Comparison of ENCODE assay signal across 9 cellular contexts in the genomic region with DNA sequence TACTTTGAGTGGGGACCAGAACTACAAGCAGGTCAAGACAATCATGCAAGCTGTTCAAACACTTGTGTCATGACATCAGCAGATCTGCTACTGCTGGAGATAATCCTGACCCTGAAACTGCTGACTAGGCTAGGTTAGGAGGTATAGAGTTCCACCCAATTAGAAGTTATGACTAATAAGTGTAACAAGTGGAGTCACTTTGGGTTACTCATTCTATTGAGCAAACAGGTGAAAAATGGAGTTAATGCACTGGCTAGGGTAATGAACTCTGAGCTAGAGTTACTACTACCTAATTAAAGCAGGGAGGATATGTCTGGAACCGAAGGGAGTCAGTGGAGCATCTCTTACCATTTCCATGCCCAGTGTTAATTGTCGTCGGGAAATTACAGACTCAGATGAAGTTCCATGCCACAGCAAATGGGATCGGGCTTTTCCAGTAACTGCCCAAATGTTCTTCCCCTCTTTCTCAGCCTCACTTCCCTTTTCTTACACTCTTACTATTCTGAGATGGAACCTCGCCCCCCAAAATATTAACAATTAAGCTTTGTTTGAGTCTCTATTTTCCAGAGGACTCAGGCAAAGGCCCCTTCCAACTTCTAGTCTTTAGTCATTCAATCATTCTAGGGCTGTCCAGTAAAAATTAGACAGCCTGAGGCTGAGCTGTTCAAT. TPM values are rescaled to one million over a fixed set of nuclear protein-coding genes. Genes with fewer than 3 reads are reported as not detected.
A peak's percentile ranks its signal among the peaks of the same experiment; 100 is the strongest.
DNase-seq lines count a peak whose midpoint lies in the region; ATAC-seq, FAIRE-seq and TF ChIP-seq lines count a peak whose summit lies in the region.
"Had no signal": no experiment of that assay in that cellular context is flagged by ENCODE, and none has a peak within 500 bp of the region (broad histone marks: within the 10 kb centered on the region; RNA-seq: fewer than 3 reads in every experiment).

No MANE protein-coding gene starts in this region.

- H3K79me2 ChIP-seq in GM12878 (ENCODE audit: control insufficient read depth, insufficient read depth, low read length), result no peaks in the 10 kb centered on the region

- in situ Hi-C loops in GM12878 (cut with MboI), result no loop called here

- H3K4me1 ChIP-seq in GM12878 (ENCODE audit: control insufficient read depth, insufficient read depth, low read length), result no peaks in the 10 kb centered on the region
- H3K4me1 ChIP-seq: sigmoid colon had no signal

- no peak for DNase-seq in GM12878 (ENCODE audit: low read depth, low spot score)
- DNase-seq in myocyte (ENCODE audit: low read depth), result peak; percentile 28
- no peak for DNase-seq in epidermal melanocyte (ENCODE audit: insufficient read length, low spot score)
- no peak for DNase-seq in hepatic stellate cell (ENCODE audit: low spot score)
- DNase-seq in AG20443 (ENCODE audit: low spot score), result no peak
- DNase-seq: immature natural killer cell, sigmoid colon had no signal

- no peak for TF ChIP-seq EP300 in GM12878 (IDR thresholded peaks at IDR 0.05; ENCODE audit: borderline replicate concordance in 1 of 2, control insufficient read depth in 1 of 2, low read depth in 2 of 2, low read length in 2 of 2)

- no TSS peak for BruUV-seq in GM12878 (replicated peaks; lab: Mats Ljungman, UMichigan)

- H3K9ac ChIP-seq in GM12878 (ENCODE audit: control insufficient read depth, insufficient read depth, low read length), result no peak overlapping the region

- H3K27ac ChIP-seq in GM12878 (ENCODE audit: control insufficient read depth, insufficient read depth), result no peak overlapping the region
- H3K27ac ChIP-seq: sigmoid colon had no signal

- no peak for TF ChIP-seq CTCF in GM12878 (IDR thresholded peaks at IDR 0.05 in 2 of 3, conservative IDR thresholded peaks at IDR 0.05 in 1 of 3; ENCODE audit: control insufficient read depth in 2 of 3, extremely low read depth in 1 of 3, insufficient read depth in 1 of 3, low read depth in 3 of 3, low read length in 3 of 3)

- intact Hi-C loops in GM12878 (cut with micrococcal nuclease; ENCODE audit: unreplicated experiment), result no loop called here

- no peaks in the 10 kb centered on the region for H4K20me1 ChIP-seq in GM12878 (ENCODE audit: control insufficient read depth, insufficient read depth)

- H3K36me3 ChIP-seq in GM12878 (ENCODE audit: control insufficient read depth in 2 of 2, insufficient read depth in 2 of 2, low read length in 1 of 2), result no peaks in the 10 kb centered on the region
- H3K36me3 ChIP-seq: sigmoid colon had no signal

- FAIRE-seq in GM12878 (lab: Jason Lieb, UNC), result no peak

- WGBS in GM12878 (ENCODE audit: insufficient coverage, insufficient replicate concordance, low lambda C conversion rate, missing lambda C conversion rate), result 58% methylated on average over 5 of the region's 5 CpGs

- POLR2A ChIA-PET in GM12878 (lab: Charles Lee), result interaction anchor here (1.3 kb wide), 1 partner anchor 20 kb away, joined by 4 read pairs; the partner anchor contains the start of gene MANBA

- no peaks in the 10 kb centered on the region for H3K27me3 ChIP-seq in GM12878 (replicated peaks in 1 of 2; ENCODE audit: control insufficient read depth in 2 of 2, insufficient read depth in 2 of 2, low read length in 1 of 2)
- H3K27me3 ChIP-seq: sigmoid colon had no signal

- CTCF ChIA-PET in GM12878 (lab: Yijun Ruan, JAX), result interaction anchor here (1.0 to 1.6 kb wide), 3 partner anchors 9 to 252 kb away, joined by 3 to 5 read pairs (median 3); no protein-coding TSS in a partner anchor

- RAD21 ChIA-PET in GM12878 (lab: Charles Lee; ENCODE audit: unreplicated experiment), result no interaction called here

- ATAC-seq in GM18858 (IDR thresholded peaks at IDR 0.05; ENCODE audit: unreplicated experiment), result peak; percentile 51
- peak; percentile 40 for ATAC-seq in HG02588 (IDR thresholded peaks at IDR 0.05; ENCODE audit: unreplicated experiment)
- peak; percentile 88 for ATAC-seq in GM12878

- no peak for TF ChIP-seq POLR2A in GM12878 (IDR thresholded peaks at IDR 0.05; ENCODE audit: low read depth, low read length)

- no peaks in the 10 kb centered on the region for H3K9me3 ChIP-seq in GM12878 (replicated peaks; ENCODE audit: control insufficient read depth, insufficient read depth, low read length)
- H3K9me3 ChIP-seq: sigmoid colon had no signal

- H3K4me3 ChIP-seq in GM12878, result no peak overlapping the region
- H3K4me3 ChIP-seq: sigmoid colon had no signal

- SMC1A ChIA-PET in GM12878 (lab: Charles Lee; ENCODE audit: uncharacterized antibody, unreplicated experiment), result interaction anchor here (0.8 to 1.9 kb wide), 8 partner anchors 10 to 286 kb away, joined by 3 to 9 read pairs (median 4); no protein-coding TSS in a partner anchor

- no peak overlapping the region for H3K4me2 ChIP-seq in GM12878 (ENCODE audit: control insufficient read depth, insufficient read depth)

- no peak overlapping the region for H2AFZ ChIP-seq in GM12878 (ENCODE audit: control insufficient read depth, low read depth, low read length)

- no peak for TF ChIP-seq RAD21 in GM12878 (IDR thresholded peaks at IDR 0.05; ENCODE audit: insufficient read depth, low read depth, low read length)

TF ChIP-seq in GM12878, 131 proteins besides CTCF, POLR2A, EP300 and RAD21 (continues in another document):
- TF ChIP-seq ZSCAN29 (IDR thresholded peaks at IDR 0.05) (no peak), BMI1 (IDR thresholded peaks at IDR 0.05; ENCODE audit: borderline replicate concordance) (no peak), MTA2 (IDR thresholded peaks at IDR 0.05; ENCODE audit: low read depth) (peak; percentile 49; the same call in 1 of the 2 replicates), CBX3 (IDR thresholded peaks at IDR 0.05; ENCODE audit: borderline replicate concordance, low read depth) (no peak)
- TF ChIP-seq, protein P1, sequence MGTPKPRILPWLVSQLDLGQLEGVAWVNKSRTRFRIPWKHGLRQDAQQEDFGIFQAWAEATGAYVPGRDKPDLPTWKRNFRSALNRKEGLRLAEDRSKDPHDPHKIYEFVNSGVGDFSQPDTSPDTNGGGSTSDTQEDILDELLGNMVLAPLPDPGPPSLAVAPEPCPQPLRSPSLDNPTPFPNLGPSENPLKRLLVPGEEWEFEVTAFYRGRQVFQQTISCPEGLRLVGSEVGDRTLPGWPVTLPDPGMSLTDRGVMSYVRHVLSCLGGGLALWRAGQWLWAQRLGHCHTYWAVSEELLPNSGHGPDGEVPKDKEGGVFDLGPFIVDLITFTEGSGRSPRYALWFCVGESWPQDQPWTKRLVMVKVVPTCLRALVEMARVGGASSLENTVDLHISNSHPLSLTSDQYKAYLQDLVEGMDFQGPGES (IDR thresholded peaks at IDR 0.05), result no peak

RNA-seq across cellular contexts. Expression of gene MANBA, which starts 19.8 kb away (rescaled TPM):
- 207 and 208 TPM in 2 replicates for total RNA-seq in GM12878 (2013; cell fraction: nucleolus; rRNA removed)
- total RNA-seq in GM12878 (2014; rRNA removed) (18.6 and 24.3 TPM in 2 replicates), GM12878 (2014; rRNA removed; fragmentation: Illumina TruSeq; extraction: Trizol) (18.2 and 19.0 TPM in 2 replicates), GM12878 (2021) (13.6 and 13.8 TPM in 2 replicates), myocyte (35.3 and 44.5 TPM in 2 replicates)
- polyA plus RNA-seq in GM12878 (2011; ENCODE audit: low read depth), result 14.7 TPM
- polyA plus RNA-seq in GM12878 (2011; rRNA removed) (14.7 and 15.6 TPM in 2 replicates), GM12878 (2014; fragmentation: Illumina TruSeq; extraction: Trizol) (12.1 and 16.9 TPM in 2 replicates), GM12878 (2014; fragmentation: Nextera tagmentation; extraction: Ambion mirVana) (1 to 10 TPM; 3.8 to 6.9 TPM), GM12878 (2014; rRNA removed) (8.5 and 10.4 TPM in 2 replicates), GM12878 (2016; fragmentation: Nextera tagmentation; extraction: Ambion mirVana) (10 to 100 TPM; 11.9 to 13.0 TPM)
- 10.8 and 15.1 TPM in 2 replicates for polyA plus RNA-seq in GM12878 (2011; cell fraction: cytosol; rRNA removed)
- 42.7 and 51.3 TPM in 2 replicates for polyA plus RNA-seq in GM12878 (2011; cell fraction: nucleus; rRNA removed)
- 15.4 and 23.2 TPM in 2 replicates for polyA plus RNA-seq in GM12878 (2012)
- 31.3 and 34.3 TPM in 2 replicates for polyA minus RNA-seq in GM12878 (2011; rRNA and poly(A)+ RNA removed)
- 8.3 and 12.8 TPM in 2 replicates for polyA minus RNA-seq in GM12878 (2011; cell fraction: cytosol; rRNA and poly(A)+ RNA removed)
- polyA minus RNA-seq in GM12878 (2011; cell fraction: nucleus; rRNA and poly(A)+ RNA removed), result 53.3 and 78.7 TPM in 2 replicates
- polyA plus RNA-seq in myocyte (2012), result 31.0 TPM

RNA-seq across cellular contexts. Expression of gene UBE2D3, which starts 46.7 kb away (rescaled TPM):
- 344 and 349 TPM in 2 replicates for total RNA-seq in GM12878 (2013; cell fraction: nucleolus; rRNA removed)
- total RNA-seq in GM12878 (2014; rRNA removed) (496 and 526 TPM in 2 replicates), GM12878 (2014; rRNA removed; fragmentation: Illumina TruSeq; extraction: Trizol) (304 and 308 TPM in 2 replicates), GM12878 (2021) (284 and 293 TPM in 2 replicates), myocyte (447 and 572 TPM in 2 replicates)
- polyA plus RNA-seq in GM12878 (2011; ENCODE audit: low read depth), result 341 TPM
- polyA plus RNA-seq in GM12878 (2011; rRNA removed) (572 and 603 TPM in 2 replicates), GM12878 (2014; fragmentation: Illumina TruSeq; extraction: Trizol) (532 and 673 TPM in 2 replicates), GM12878 (2014; fragmentation: Nextera tagmentation; extraction: Ambion mirVana) (100 to 1,000 TPM; 162 to 186 TPM), GM12878 (2014; rRNA removed) (329 and 344 TPM in 2 replicates), GM12878 (2016; fragmentation: Nextera tagmentation; extraction: Ambion mirVana) (100 to 1,000 TPM; 460 to 472 TPM)
- 397 and 415 TPM in 2 replicates for polyA plus RNA-seq in GM12878 (2011; cell fraction: cytosol; rRNA removed)
- polyA plus RNA-seq in GM12878 (2011; cell fraction: nucleus; rRNA removed), result 332 and 396 TPM in 2 replicates
- polyA plus RNA-seq in GM12878 (2012), result 276 and 301 TPM in 2 replicates
- 260 and 370 TPM in 2 replicates for polyA minus RNA-seq in GM12878 (2011; rRNA and poly(A)+ RNA removed)
- polyA minus RNA-seq in GM12878 (2011; cell fraction: cytosol; rRNA and poly(A)+ RNA removed), result 167 and 178 TPM in 2 replicates
- polyA minus RNA-seq in GM12878 (2011; cell fraction: nucleus; rRNA and poly(A)+ RNA removed), result 166 and 308 TPM in 2 replicates
- polyA plus RNA-seq in myocyte (2012), result 240 TPM
